9 cellular contexts compared by ENCODE assay signal in the genomic region with DNA sequence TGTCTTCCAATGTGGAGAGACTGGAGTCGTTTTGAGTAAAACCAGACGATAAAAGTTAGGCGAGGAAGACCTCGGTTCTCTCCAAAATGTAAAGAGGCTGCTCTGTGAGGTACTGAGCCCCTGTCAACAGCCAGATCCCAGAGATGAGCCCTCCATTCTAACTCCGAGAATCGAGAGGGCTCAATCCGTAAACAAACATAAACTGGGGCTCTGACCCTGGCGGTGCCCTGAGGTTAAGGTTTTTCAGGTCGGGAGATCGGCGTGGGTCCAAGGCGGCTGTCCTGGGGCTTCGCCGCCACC. TPM values are rescaled to one million over a fixed set of nuclear protein-coding genes. Genes with fewer than 3 reads are reported as not detected.
DNase-seq lines count a peak whose midpoint lies in the region; ATAC-seq, FAIRE-seq and TF ChIP-seq lines count a peak whose summit lies in the region.
"Had no signal": no experiment of that assay in that cellular context is flagged by ENCODE, and none has a peak within 500 bp of the region (broad histone marks: within the 10 kb centered on the region; RNA-seq: fewer than 3 reads in every experiment).

No MANE protein-coding gene starts in this region.

- H3K27me3 Mint-ChIP-seq in natural killer cell treated with Interleukin-12 subunit alpha and Interleukin-12 subunit beta and Interleukin-15 and Interleukin-18, amount 100 ng/mL, for 72 hours = no peaks in the 10 kb centered on the region

- H3K27ac ChIP-seq in KMS-11 = peak overlapping the region; percentile 73
- H3K27ac ChIP-seq in cingulate gyrus (ENCODE audit: low read depth, low read length) = peak overlapping the region; percentile 44

- H3K9me3 ChIP-seq in ES-I3 (ENCODE audit: control insufficient read depth, insufficient read depth, low read length) = no peaks in the 10 kb centered on the region

- peaks cover 24% of the 10 kb centered on the region for H3K79me2 ChIP-seq in KMS-11 (ENCODE audit: insufficient read depth, low read depth)

- H3K36me3 ChIP-seq in ES-I3 (ENCODE audit: insufficient read depth, low read length) (no peaks in the 10 kb centered on the region), KMS-11 (ENCODE audit: insufficient read depth) (no peaks in the 10 kb centered on the region)

- no peaks in the 10 kb centered on the region for H4K20me1 ChIP-seq in KMS-11 (ENCODE audit: insufficient read depth)

- peak overlapping the region; percentile 83 to 95 for H3K27ac Mint-ChIP-seq in natural killer cell treated with Interleukin-12 subunit alpha and Interleukin-12 subunit beta and Interleukin-15 and Interleukin-18, amount 100 ng/mL, for 72 hours

- H3K9ac ChIP-seq in ES-I3 (ENCODE audit: low read depth, low read length) (peak overlapping the region; percentile 94), KMS-11 (peak overlapping the region; percentile 74; the same call in 1 of the 2 replicates)

- no peaks in the 10 kb centered on the region for H3K9me3 Mint-ChIP-seq in natural killer cell treated with Interleukin-12 subunit alpha and Interleukin-12 subunit beta and Interleukin-15 and Interleukin-18, amount 100 ng/mL, for 72 hours

- H2AFZ ChIP-seq in KMS-11 (ENCODE audit: low read depth) = peak overlapping the region; percentile 88

- peak overlapping the region; percentile 100 for H3K4me3 Mint-ChIP-seq in natural killer cell treated with Interleukin-12 subunit alpha and Interleukin-12 subunit beta and Interleukin-15 and Interleukin-18, amount 100 ng/mL, for 72 hours

- no peaks in the 10 kb centered on the region for H3K27me3 ChIP-seq in KMS-11 (ENCODE audit: insufficient read depth, low read depth)

- peaks cover 22% of the 10 kb centered on the region for H3K36me3 Mint-ChIP-seq in natural killer cell treated with Interleukin-12 subunit alpha and Interleukin-12 subunit beta and Interleukin-15 and Interleukin-18, amount 100 ng/mL, for 72 hours

- no peak for ATAC-seq in natural killer cell treated with Interleukin-12 subunit alpha and Interleukin-12 subunit beta and Interleukin-15 and Interleukin-18, amount 100 ng/mL, for 72 hours
- ATAC-seq in GM19463 (IDR thresholded peaks at IDR 0.05; ENCODE audit: unreplicated experiment) = no peak
- no peak for ATAC-seq in HG03521 (IDR thresholded peaks at IDR 0.05; ENCODE audit: unreplicated experiment)

- H3K4me3 ChIP-seq in KMS-11 (IDR thresholded peaks at IDR 0.05; ENCODE audit: insufficient read depth, low read depth, low read length) = peak overlapping the region; percentile 34

- DNase-seq in natural killer cell treated with Interleukin-12 subunit alpha and Interleukin-12 subunit beta and Interleukin-15 and Interleukin-18, amount 100 ng/mL, for 72 hours (ENCODE audit: low spot score) = no peak
- no peak for DNase-seq in NCI-H128 (lab: John Stamatoyannopoulos, UW; ENCODE audit: unreplicated experiment)
- no peak for DNase-seq in RCC 7860 (ENCODE audit: low spot score)

- peaks cover 48 to 55% of the 10 kb centered on the region in 2 donors for H3K4me1 Mint-ChIP-seq in natural killer cell treated with Interleukin-12 subunit alpha and Interleukin-12 subunit beta and Interleukin-15 and Interleukin-18, amount 100 ng/mL, for 72 hours (ENCODE audit: low read depth in 2 of 2)

- H3K4me1 ChIP-seq in ES-I3 (ENCODE audit: insufficient read depth, low read length) (peaks cover 3% of the 10 kb centered on the region; the same call in 1 of the 2 replicates), KMS-11 (ENCODE audit: low read depth, poor library complexity, severe bottlenecking) (peaks cover 25% of the 10 kb centered on the region)

- peak overlapping the region; percentile 98 for H3K4me2 ChIP-seq in KMS-11

- 0 out of 2 replicates have a peak, but pooled peaks have one; percentile 14 for TF ChIP-seq CTCF in KMS-11 (conservative IDR thresholded peaks at IDR 0.05; ENCODE audit: low read depth, low read length)

- FAIRE-seq in RCC 7860 (lab: Jason Lieb, UNC) = no peak

RNA-seq across cellular contexts. Expression of a gene that starts 0.4 kb away (rescaled TPM):
- total RNA-seq in natural killer cell treated with Interleukin-12 subunit alpha and Interleukin-12 subunit beta and Interleukin-15 and Interleukin-18, amount 100 ng/mL, for 72 hours = 10 to 100 TPM; 16.3 to 21.8 TPM

RNA-seq across cellular contexts. Expression of a gene that starts 3.8 kb away (rescaled TPM):
- total RNA-seq in natural killer cell treated with Interleukin-12 subunit alpha and Interleukin-12 subunit beta and Interleukin-15 and Interleukin-18, amount 100 ng/mL, for 72 hours = 10 to 100 TPM; 84.2 to 99.6 TPM

RNA-seq across cellular contexts. Expression of a gene that starts 22.5 kb away (rescaled TPM):
- total RNA-seq in natural killer cell treated with Interleukin-12 subunit alpha and Interleukin-12 subunit beta and Interleukin-15 and Interleukin-18, amount 100 ng/mL, for 72 hours = 1 to 10 TPM; 4.5 to 5.7 TPM

RNA-seq across cellular contexts. Expression of a gene that starts 46.1 kb away (rescaled TPM):
- not detected for total RNA-seq in natural killer cell treated with Interleukin-12 subunit alpha and Interleukin-12 subunit beta and Interleukin-15 and Interleukin-18, amount 100 ng/mL, for 72 hours
- total RNA-seq: SK-MEL-5 had no signal
